Comparison of ENCODE assay signal across 8 cellular contexts in genomic region chr10:127243490-127244272, GRCh38. TPM values are rescaled to one million over a fixed set of nuclear protein-coding genes. Genes with fewer than 3 reads are reported as not detected.
DNase-seq lines count a peak whose midpoint lies in the region; ATAC-seq, FAIRE-seq and TF ChIP-seq lines count a peak whose summit lies in the region.

No MANE protein-coding gene starts in this region.

- H3K9ac ChIP-seq in H1 (replicated peaks in 1 of 4; ENCODE audit: extremely low read depth in 1 of 4, low read depth in 3 of 4, low read length in 3 of 4) = no peak overlapping the region

- no peak overlapping the region for H3K27ac ChIP-seq in SJCRH30
- H3K27ac ChIP-seq in H1 (ENCODE audit: low read depth, low read length) = no peak overlapping the region

- no peaks in the 10 kb centered on the region for H3K27me3 Mint-ChIP-seq in nephron progenitor cell (ENCODE audit: low read depth, poor library complexity)

- H3K4me1 ChIP-seq in SJCRH30 (no peaks in the 10 kb centered on the region), H1 (replicated peaks in 1 of 4; ENCODE audit: control insufficient read depth in 3 of 4, insufficient read depth in 4 of 4, low read length in 3 of 4) (no peaks in the 10 kb centered on the region)

- peaks cover 10% of the 10 kb centered on the region for H3K36me3 Mint-ChIP-seq in nephron progenitor cell (ENCODE audit: low read depth)

- no peak overlapping the region for H2BK120ac ChIP-seq in H1 (replicated peaks; ENCODE audit: low read depth, low read length)

- no peak for TF ChIP-seq POLR2A in H54 (IDR thresholded peaks at IDR 0.05; ENCODE audit: low read depth, low read length)
- no peak for TF ChIP-seq POLR2A in H1 (IDR thresholded peaks at IDR 0.05; ENCODE audit: control extremely low read depth in 1 of 2, low read depth in 2 of 2, low read length in 2 of 2)

- FAIRE-seq in H54 (lab: Jason Lieb, UNC) (no peak), H1 (lab: Jason Lieb, UNC) (no peak)

- no peak overlapping the region for H2AK5ac ChIP-seq in H1 (ENCODE audit: low read depth, low read length)

- no peak overlapping the region for H3K56ac ChIP-seq in H1 (replicated peaks; ENCODE audit: insufficient read length, low read depth, low read length)

- H3K14ac ChIP-seq in H1 (ENCODE audit: insufficient read length) = no peak overlapping the region

- POLR2A ChIA-PET in AG04449 (lab: Yijun Ruan, JAX) (no interaction called here), H1 (lab: Charles Lee; ENCODE audit: partially characterized antibody) (interaction anchor here (0.7 kb wide), 1 partner anchor 43 kb away, joined by 3 read pairs; no protein-coding TSS in a partner anchor)

- H3K36me3 ChIP-seq in SJCRH30 = no peaks in the 10 kb centered on the region
- peaks cover 0 to 7% (median 2%) of the 10 kb centered on the region in 4 experiments; a peak in 4 of 8 replicates for H3K36me3 ChIP-seq in H1 (ENCODE audit: control insufficient read depth in 2 of 4, insufficient read depth in 4 of 4, low read length in 3 of 4)

- 39% methylated on average over 4 of the region's 4 CpGs; no CpG with 5 or more reads in 1 of the 2 experiments for WGBS in H1 (ENCODE audit: extremely low coverage in 1 of 2, insufficient coverage in 1 of 2, insufficient read length in 1 of 2, insufficient replicate concordance in 2 of 2, low coverage in 1 of 2, low lambda C conversion rate in 2 of 2, missing lambda C conversion rate in 1 of 2), 2 experiments

- H4K20me1 ChIP-seq in H1 (replicated peaks in 1 of 2; ENCODE audit: control insufficient read depth in 1 of 2, insufficient read depth in 2 of 2, low read length in 2 of 2) = no peaks in the 10 kb centered on the region

- H3K27me3 ChIP-seq in SJCRH30 = no peaks in the 10 kb centered on the region
- H3K27me3 ChIP-seq in H1 (replicated peaks in 1 of 4; ENCODE audit: control insufficient read depth in 3 of 4, extremely low read depth in 1 of 4, insufficient read depth in 3 of 4, low read length in 3 of 4) = no peaks in the 10 kb centered on the region

- H4K91ac ChIP-seq in H1 (replicated peaks; ENCODE audit: insufficient read length, low read length) = no peak overlapping the region

- H3K9me3 ChIP-seq in SJCRH30 (replicated peaks) = no peaks in the 10 kb centered on the region
- H3K9me3 ChIP-seq in H1 (ENCODE audit: insufficient read depth in 2 of 2, low read depth in 1 of 2, low read length in 1 of 2) = 0 out of 4 replicates have a peak, but pooled peaks cover 0 to 5% of the 10 kb centered on the region in 2 experiments

- no peak overlapping the region for H2BK15ac ChIP-seq in H1 (ENCODE audit: low read length)

- TF ChIP-seq EP300 in H1 (IDR thresholded peaks at IDR 0.05; ENCODE audit: borderline replicate concordance in 1 of 2, low read depth in 2 of 2, low read length in 2 of 2) = no peak

- H3K4me1 Mint-ChIP-seq in nephron progenitor cell = peaks cover 30% of the 10 kb centered on the region

- H3K79me1 ChIP-seq in H1 (ENCODE audit: low read depth, low read length) = no peaks in the 10 kb centered on the region

- H3K4ac ChIP-seq in H1 (replicated peaks; ENCODE audit: insufficient read length, low read depth, low read length) = no peak overlapping the region

- no peak overlapping the region for H4K5ac ChIP-seq in H1 (ENCODE audit: insufficient read length, low read depth, low read length)

- H3K18ac ChIP-seq in H1 (ENCODE audit: extremely low read depth, low read length) = no peak overlapping the region

- H3K4me3 ChIP-seq in AG04449 (ENCODE audit: low read depth, low read length) (no peak overlapping the region), SJCRH30 (no peak overlapping the region), H1 (ENCODE audit: extremely low read depth in 1 of 4, insufficient read depth in 2 of 4, low read depth in 3 of 4, low read length in 4 of 4) (no peak overlapping the region)

- no peak for ATAC-seq in GM21717 (IDR thresholded peaks at IDR 0.05; ENCODE audit: unreplicated experiment)

- no peak overlapping the region for H2AFZ ChIP-seq in H1 (ENCODE audit: low read length)

- H2BK5ac ChIP-seq in H1 (ENCODE audit: low read depth, low read length) = no peak overlapping the region

- no peak overlapping the region for H2BK20ac ChIP-seq in H1 (ENCODE audit: low read length)

- no peak overlapping the region for H4K8ac ChIP-seq in H1 (ENCODE audit: extremely low read depth, insufficient read depth, low read length)

- CTCF ChIA-PET in AG04449 (lab: Yijun Ruan, JAX) (interaction anchor here (0.6 to 1.6 kb wide), 8 partner anchors 9 to 37 kb away, joined by 3 to 10 read pairs (median 4); no protein-coding TSS in a partner anchor), H1 (lab: Charles Lee; ENCODE audit: partially characterized antibody) (interaction anchor here (0.6 to 1.8 kb wide), 22 partner anchors 9 to 791 kb away, joined by 3 to 6 read pairs (median 3); no protein-coding TSS in a partner anchor)

- DNase-seq in AG04449 (ENCODE audit: low read depth, low spot score) (no peak), H54 (ENCODE audit: insufficient read length, low spot score) (peak; percentile 38), SJCRH30 (peak; percentile 23 to 61), H1 (ENCODE audit: low read depth in 1 of 2, low spot score in 2 of 2) (peak; percentile 33 to 83), nephron progenitor cell (peak; percentile 66), cerebellum (ENCODE audit: low spot score) (no peak)
- no peak for DNase-seq in effector CD8-positive, alpha-beta T cell (lab: John Stamatoyannopoulos, UW)

- H2BK12ac ChIP-seq in H1 (ENCODE audit: low read depth, low read length) = no peak overlapping the region

- no peak overlapping the region for H3K23ac ChIP-seq in H1 (ENCODE audit: insufficient read length)

- no peaks in the 10 kb centered on the region for H3K79me2 ChIP-seq in H1 (ENCODE audit: control insufficient read depth in 1 of 2, insufficient read depth in 2 of 2, low read length in 2 of 2)

- H3K4me2 ChIP-seq in H1 (ENCODE audit: insufficient read depth in 1 of 2, low read depth in 2 of 2, low read length in 2 of 2) = no peak overlapping the region

- peak overlapping the region; percentile 91 for H3K27ac Mint-ChIP-seq in nephron progenitor cell

- peak; percentile 70 for TF ChIP-seq CTCF in AG04449 (IDR thresholded peaks at IDR 0.05; ENCODE audit: insufficient read depth, low read length, missing control alignments)
- peak; percentile 78 to 82 (median 81) for TF ChIP-seq CTCF in H1 (IDR thresholded peaks at IDR 0.05; ENCODE audit: control extremely low read depth in 1 of 3, insufficient read depth in 1 of 3, low read depth in 1 of 3, low read length in 3 of 3)
- TF ChIP-seq CTCF in nephron progenitor cell (IDR thresholded peaks at IDR 0.05) = peak; percentile 66

- no peaks in the 10 kb centered on the region for H3K9me3 Mint-ChIP-seq in nephron progenitor cell

- TF ChIP-seq RAD21 in H1 (IDR thresholded peaks at IDR 0.05 in 1 of 2, conservative IDR thresholded peaks at IDR 0.05 in 1 of 2; ENCODE audit: low read depth in 2 of 2, low read length in 2 of 2) = peak; percentile 62 to 78

- no peaks in the 10 kb centered on the region for H3K23me2 ChIP-seq in H1 (ENCODE audit: low read depth, low read length)

- no peak overlapping the region for H3K4me3 Mint-ChIP-seq in nephron progenitor cell

TF ChIP-seq in H1, 55 proteins besides CTCF, POLR2A, EP300 and RAD21 (continues in another document):
- TF ChIP-seq GABPA (IDR thresholded peaks at IDR 0.05; ENCODE audit: borderline replicate concordance, insufficient read depth, low read length) (no peak), JUN (IDR thresholded peaks at IDR 0.05; ENCODE audit: low read depth, low read length) (no peak), CHD1 (IDR thresholded peaks at IDR 0.05; ENCODE audit: low read depth, low read length) (no peak), TAF7 (optimal IDR thresholded peaks at IDR 0.05; ENCODE audit: borderline replicate concordance, low read depth, low read length) (no peak), EZH2 (IDR thresholded peaks at IDR 0.05; ENCODE audit: low read depth, low read length, severe bottlenecking) (no peak), MAX (IDR thresholded peaks at IDR 0.05) (no peak), USF2 (IDR thresholded peaks at IDR 0.05; ENCODE audit: low read length) (no peak), E2F6 (IDR thresholded peaks at IDR 0.05) (no peak), KDM1A (IDR thresholded peaks at IDR 0.05; ENCODE audit: borderline replicate concordance, low read length) (no peak), KDM4A (IDR thresholded peaks at IDR 0.05; ENCODE audit: low read depth, low read length, severe bottlenecking) (no peak), RBBP5 (IDR thresholded peaks at IDR 0.05; ENCODE audit: borderline replicate concordance, low read depth, low read length) (no peak), FOSL1 (IDR thresholded peaks at IDR 0.05; ENCODE audit: insufficient read depth, low read depth, low read length) (no peak), ASH2L (IDR thresholded peaks at IDR 0.05; ENCODE audit: low read length) (no peak), TAF1 (IDR thresholded peaks at IDR 0.05; ENCODE audit: low read depth, low read length) (no peak)

RNA-seq across cellular contexts. Expression of gene INSYN2A, which starts 47.3 kb away (rescaled TPM):
- 0.12 TPM in 1 of 2 replicates, not detected in the other for total RNA-seq in SJCRH30 (2014; rRNA removed; shearing (Covaris generic))
- 0.19 TPM in 2 replicates for total RNA-seq in H1 (2021; fragmentation: NEBNext Ultra II Directional; extraction: Animal tissue kit (Norgen Biotek cat#: 25700))
- polyA plus RNA-seq in H1 (2011; rRNA removed) = 0.08 and 0.11 TPM in 2 replicates
- polyA plus RNA-seq in H1 (2011; cell fraction: cytosol; rRNA removed) = 0.09 TPM
- 0.19 TPM for polyA plus RNA-seq in H1 (2011; cell fraction: nucleus; rRNA removed)
- 0.09 to 0.23 TPM (median 0.18 TPM) in 4 replicates for polyA plus RNA-seq in H1 (2012, experiment 1 of 2)
- polyA plus RNA-seq in H1 (2012, experiment 2 of 2) = not detected
- polyA plus RNA-seq in H1 (2013, experiment 1 of 2) = 0.14 TPM
- 0.13 TPM for polyA plus RNA-seq in H1 (2013, experiment 2 of 2)
- 0.10 and 0.22 TPM in 2 replicates for polyA minus RNA-seq in H1 (2011; rRNA and poly(A)+ RNA removed)
- not detected for polyA minus RNA-seq in H1 (2011; cell fraction: cytosol; rRNA and poly(A)+ RNA removed)
- not detected for polyA minus RNA-seq in H1 (2011; cell fraction: nucleus; rRNA and poly(A)+ RNA removed)
- 12.6 TPM for total RNA-seq in cerebellum

Comparison
In these comparisons a context has a peak if more than half of its experiments do, and no peak if none do; other contexts are left out.
1. DNase-seq: peak in H54 (single experiment), SJCRH30 (2 of 2), H1 (2 of 2) and nephron progenitor cell (single experiment); none in AG04449 (single experiment), effector CD8-positive, alpha-beta T cell (single experiment) and cerebellum (single experiment).
2. RNA of gene INSYN2A, which starts 47.3 kb away (total RNA-seq): 12.6 TPM in cerebellum (single experiment); 0.19 TPM in H1 and 0.12 TPM in SJCRH30; every median in the first group is over 10 times any median in the second.
3. Peak in every context shown above with its lines, with median percentiles within 50 percentile points of each other: CTCF ChIP-seq.